8 cellular contexts compared by ENCODE assay signal in the genomic region with DNA sequence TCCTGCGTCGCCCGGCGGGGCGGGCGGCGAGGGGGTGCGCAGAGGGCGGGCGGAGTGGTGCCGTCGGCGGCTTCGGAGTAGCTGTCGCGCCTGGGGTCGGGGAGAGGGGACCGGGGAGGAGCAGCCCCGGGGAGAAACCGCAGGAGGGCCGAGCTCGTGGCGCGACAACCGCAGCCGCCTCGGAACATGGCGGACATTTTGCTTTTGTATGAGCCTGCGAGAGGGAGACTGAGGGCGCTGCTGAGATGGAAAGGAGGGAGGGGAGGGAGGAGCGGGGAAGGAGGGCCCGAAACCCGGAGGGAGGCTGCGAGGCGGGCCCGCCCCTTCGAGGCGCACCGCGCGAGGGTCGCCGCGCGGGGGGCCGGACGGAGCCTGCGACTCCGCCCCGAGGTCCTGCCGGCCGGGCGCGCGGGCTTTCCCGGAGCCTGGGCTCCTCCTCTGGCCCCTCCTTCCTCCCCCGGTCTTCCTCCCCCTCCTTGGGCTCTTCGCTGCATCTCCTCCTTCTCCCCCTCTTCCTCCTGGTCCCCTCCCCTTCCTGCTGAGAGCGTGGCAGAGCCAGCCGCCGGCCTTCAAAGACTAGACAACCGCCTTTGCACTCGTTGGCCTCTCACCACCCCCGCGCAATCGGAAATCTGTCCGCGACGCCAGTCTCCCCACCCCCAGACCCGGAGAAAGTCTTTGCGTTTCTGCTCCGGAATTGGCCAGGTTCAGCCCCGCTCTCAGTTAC. TPM values are rescaled to one million over a fixed set of nuclear protein-coding genes. Genes with fewer than 3 reads are reported as not detected.
DNase-seq lines count a peak whose midpoint lies in the region; ATAC-seq and TF ChIP-seq lines count a peak whose summit lies in the region.

No MANE protein-coding gene starts in this region.

- intact Hi-C loops in mucosa of descending colon (cut with DNase I, micrococcal nuclease) = no loop called here

- H3K9me3 ChIP-seq in mucosa of descending colon = no peaks in the 10 kb centered on the region

- no peaks in the 10 kb centered on the region for H3K36me3 ChIP-seq in mucosa of descending colon (ENCODE audit: low read depth)

- peak overlapping the region; percentile 92 for H3K4me3 Mint-ChIP-seq in endothelial cell (ENCODE audit: unreplicated experiment)

- ATAC-seq in mucosa of descending colon = peak; percentile 90

- no peaks in the 10 kb centered on the region for H3K9me3 Mint-ChIP-seq in endothelial cell (ENCODE audit: unreplicated experiment)

- H3K4me1 ChIP-seq in mucosa of descending colon (ENCODE audit: low read depth) = peaks cover 2% of the 10 kb centered on the region

- peaks cover 4% of the 10 kb centered on the region for H3K36me3 Mint-ChIP-seq in endothelial cell (ENCODE audit: low read depth, unreplicated experiment)

- DNase-seq in COLO668 (lab: John Stamatoyannopoulos, UW; ENCODE audit: unreplicated experiment) (peak; percentile 46), GM20000 (ENCODE audit: low spot score) (peak; percentile 82), HT1080 (ENCODE audit: low read depth) (peak; percentile 90), NOMO-1 treated with DMSO at 0.1 percent for 48 hours (lab: John Stamatoyannopoulos, UW; ENCODE audit: unreplicated experiment) (peak; percentile 91), endothelial cell (ENCODE audit: low spot score) (peak; percentile 71), mucosa of descending colon (peak; percentile 85 to 92 (median 87))
- DNase-seq in activated CD8-positive, alpha-beta memory T cell treated with anti-CD3 and anti-CD28 coated beads, Interleukin-2, amount 50 U/mL, for 24 hours (ENCODE audit: extremely low read depth) = peak; percentile 45
- DNase-seq in stimulated activated CD8-positive, alpha-beta memory T cell treated with anti-CD3 and anti-CD28 coated beads, Interleukin-2, amount 100 ng/mL, for 48 hours (ENCODE audit: low read depth in 2 of 2) = peak; percentile 70 to 71

- peaks cover 3% of the 10 kb centered on the region for H3K4me1 Mint-ChIP-seq in endothelial cell (ENCODE audit: unreplicated experiment)

- peaks cover 2% of the 10 kb centered on the region for H3K27me3 Mint-ChIP-seq in endothelial cell (ENCODE audit: unreplicated experiment)

- no peak for TF ChIP-seq CTCF in GM20000 (IDR thresholded peaks at IDR 0.05; ENCODE audit: extremely low read depth, missing control alignments)
- TF ChIP-seq CTCF in endothelial cell (IDR thresholded peaks at IDR 0.05; ENCODE audit: unreplicated experiment) = no peak
- no peak for TF ChIP-seq CTCF in mucosa of descending colon (IDR thresholded peaks at IDR 0.05)

- H3K27ac Mint-ChIP-seq in endothelial cell (ENCODE audit: unreplicated experiment) = peak overlapping the region; percentile 96

- H3K4me3 ChIP-seq in mucosa of descending colon = peak overlapping the region; percentile 40

RNA-seq across cellular contexts. Expression of a gene that starts 1.1 kb away (rescaled TPM):
- 3.7 and 4.2 TPM in 2 replicates for total RNA-seq in HT1080 (2014; rRNA removed; shearing (Covaris generic))
- polyA plus RNA-seq in HT1080 (2015; cell fraction: cytosol; rRNA removed) = 3.2 and 3.4 TPM in 2 replicates
- 20.3 and 28.7 TPM in 2 replicates for polyA plus RNA-seq in HT1080 (2015; cell fraction: nucleus; rRNA removed)
- total RNA-seq in endothelial cell (ENCODE audit: unreplicated experiment) (9.6 TPM), mucosa of descending colon (10 to 100 TPM; 14.2 to 19.8 (median 15.0) TPM)

Comparison
In these comparisons a context has a peak if more than half of its experiments do, and no peak if none do; other contexts are left out.
1. Peak in every context shown above with its lines: DNase-seq, ATAC-seq and H3K4me3 ChIP-seq.